Comparison of ENCODE assay signal across 14 cellular contexts in the genomic region with DNA sequence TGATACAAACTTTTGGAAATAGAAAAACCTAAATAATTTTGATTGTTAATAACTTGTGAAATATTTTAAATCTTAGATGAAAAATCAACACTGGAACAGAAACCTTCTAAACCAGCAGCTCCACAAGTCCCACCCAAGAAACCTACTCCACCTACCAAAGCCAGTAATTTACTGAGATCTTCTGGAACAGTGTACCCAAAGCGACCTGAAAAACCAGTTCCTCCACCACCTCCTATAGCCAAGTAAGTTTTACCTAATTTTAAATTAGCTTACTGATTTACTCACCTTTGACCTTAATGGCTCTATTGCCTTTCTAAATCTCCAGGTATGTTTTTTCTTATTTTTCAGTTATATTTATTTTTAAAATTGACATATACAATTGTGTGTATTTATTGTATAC.
"Had no signal": no experiment of that assay in that cellular context is flagged by ENCODE, and none has a peak within 500 bp of the region (broad histone marks: within the 10 kb centered on the region; RNA-seq: fewer than 3 reads in every experiment).

No MANE protein-coding gene starts in this region.

- H3K9me3 Mint-ChIP-seq: activated CD4-positive, alpha-beta memory T cell treated with anti-CD3 and anti-CD28 coated beads for 36 hours; activated naive CD8-positive, alpha-beta T cell treated with anti-CD3 and anti-CD28 coated beads for 36 hours had no signal

- ATAC-seq: foreskin keratinocyte, heart left ventricle, right cardiac atrium had no signal

- H3K27me3 ChIP-seq: brain microvascular endothelial cell, foreskin keratinocyte, heart left ventricle, thyroid gland had no signal

- H3K4me3 ChIP-seq: heart left ventricle, smooth muscle cell, thyroid gland had no signal

- H3K4me1 ChIP-seq: foreskin keratinocyte, thyroid gland had no signal

- DNase-seq: activated CD4-positive, alpha-beta memory T cell treated with anti-CD3 and anti-CD28 coated beads for 36 hours; activated CD4-positive, alpha-beta T cell treated with anti-CD3 and anti-CD28 coated beads for 1 hour; activated gamma-delta T cell; activated naive CD8-positive, alpha-beta T cell treated with anti-CD3 and anti-CD28 coated beads for 36 hours; activated T-cell treated with anti-CD3 and anti-CD28 coated beads, Interleukin-2, amount 50 U/mL, for 48 hours; brain microvascular endothelial cell; cerebellar nuclear complex; foreskin keratinocyte; heart left ventricle; islet precursor cell; mesendoderm; right cardiac atrium; thyroid gland had no signal

- H3K27ac Mint-ChIP-seq: activated CD4-positive, alpha-beta memory T cell treated with anti-CD3 and anti-CD28 coated beads for 36 hours; activated naive CD8-positive, alpha-beta T cell treated with anti-CD3 and anti-CD28 coated beads for 36 hours had no signal

- H3K27me3 Mint-ChIP-seq: activated CD4-positive, alpha-beta memory T cell treated with anti-CD3 and anti-CD28 coated beads for 36 hours; activated naive CD8-positive, alpha-beta T cell treated with anti-CD3 and anti-CD28 coated beads for 36 hours had no signal

- H3K27ac ChIP-seq: brain microvascular endothelial cell, foreskin keratinocyte, heart left ventricle, thyroid gland had no signal

- H3K9me3 ChIP-seq: heart left ventricle, thyroid gland had no signal

- H3K4me3 Mint-ChIP-seq: activated CD4-positive, alpha-beta memory T cell treated with anti-CD3 and anti-CD28 coated beads for 36 hours; activated naive CD8-positive, alpha-beta T cell treated with anti-CD3 and anti-CD28 coated beads for 36 hours had no signal
